18 cellular contexts compared by ENCODE assay signal in genomic region chr1:66168467-66168887, GRCh38.
DNase-seq lines count a peak whose midpoint lies in the region; ATAC-seq and TF ChIP-seq lines count a peak whose summit lies in the region.
"Had no signal": no experiment of that assay in that cellular context is flagged by ENCODE, and none has a peak within 500 bp of the region (broad histone marks: within the 10 kb centered on the region; RNA-seq: fewer than 3 reads in every experiment).

No MANE protein-coding gene starts in this region.

- WGBS in SK-N-SH (ENCODE audit: low lambda C conversion rate) = 70% methylated on average over 5 of the region's 5 CpGs

- no peak for TF ChIP-seq EP300 in SK-N-SH (IDR thresholded peaks at IDR 0.05; ENCODE audit: borderline replicate concordance in 1 of 2, low read depth in 1 of 2, low read length in 1 of 2)

- H3K27ac ChIP-seq in SK-N-SH (ENCODE audit: low read depth in 2 of 2, low read length in 1 of 2) (peak overlapping the region in 1 of 2 experiments; percentile 55; a peak in 1 of 4 replicates), cingulate gyrus (ENCODE audit: low read depth, low read length) (peak overlapping the region; percentile 48), temporal lobe (ENCODE audit: low read depth, low read length) (peak overlapping the region; percentile 60)
- H3K27ac ChIP-seq: left lung had no signal

- no peaks in the 10 kb centered on the region for H3K36me3 Mint-ChIP-seq in activated T-cell treated with anti-CD3 and anti-CD28 coated beads, Interleukin-2, amount 50 U/mL, for 4 hours (ENCODE audit: insufficient read depth)
- H3K36me3 Mint-ChIP-seq: activated naive CD8-positive, alpha-beta T cell treated with anti-CD3 and anti-CD28 coated beads for 36 hours; type B pancreatic cell had no signal

- H3K36me3 ChIP-seq in SK-N-SH (replicated peaks in 1 of 2; ENCODE audit: control insufficient read depth in 1 of 2, insufficient read depth in 2 of 2, low read length in 1 of 2) = no peaks in the 10 kb centered on the region
- H3K36me3 ChIP-seq: left lung had no signal

- DNase-seq in SK-N-SH (no peak), HS-27A (ENCODE audit: low read depth) (peak; percentile 15), NCI-H2196 (lab: John Stamatoyannopoulos, UW; ENCODE audit: unreplicated experiment) (no peak)
- no peak for DNase-seq in activated T-cell treated with anti-CD3 and anti-CD28 coated beads, Interleukin-2, amount 50 U/mL, for 4 hours
- DNase-seq: 8988T; activated CD8-positive, alpha-beta memory T cell treated with anti-CD3 and anti-CD28 coated beads, Interleukin-2, amount 50 U/mL, for 4 hours; activated naive CD8-positive, alpha-beta T cell treated with anti-CD3 and anti-CD28 coated beads for 36 hours; dermis blood vessel endothelial cell; left lung; NCI-H1105; NCI-H510A had no signal

- POLR2A ChIA-PET in SK-N-SH (lab: Yijun Ruan, JAX) = no interaction called here

- no peaks in the 10 kb centered on the region for H4K20me1 ChIP-seq in SK-N-SH (ENCODE audit: insufficient read depth)

- peaks cover 0 to 13% of the 10 kb centered on the region in 2 experiments; a peak in 2 of 4 replicates for H3K4me1 ChIP-seq in SK-N-SH (ENCODE audit: control insufficient read depth in 1 of 2, insufficient read depth in 2 of 2, low read depth in 1 of 2, low read length in 1 of 2)
- H3K4me1 ChIP-seq: left lung had no signal

- no peak; the same call in 1 of the 2 replicates for TF ChIP-seq RAD21 in SK-N-SH (IDR thresholded peaks at IDR 0.05; ENCODE audit: low read length)

- H3K4me1 Mint-ChIP-seq in activated T-cell treated with anti-CD3 and anti-CD28 coated beads, Interleukin-2, amount 50 U/mL, for 4 hours (ENCODE audit: low read depth) = peaks cover 11% of the 10 kb centered on the region

- H3F3A ChIP-seq in SK-N-SH (replicated peaks; ENCODE audit: insufficient read depth) = no peaks in the 10 kb centered on the region

- H3K27me3 Mint-ChIP-seq in activated T-cell treated with anti-CD3 and anti-CD28 coated beads, Interleukin-2, amount 50 U/mL, for 4 hours (ENCODE audit: low read depth) = peaks cover 13% of the 10 kb centered on the region
- H3K27me3 Mint-ChIP-seq: type B pancreatic cell had no signal

- no peak for TF ChIP-seq CTCF in SK-N-SH (IDR thresholded peaks at IDR 0.05)

- H3K9me3 ChIP-seq in SK-N-SH = no peaks in the 10 kb centered on the region
- H3K9me3 ChIP-seq: left lung had no signal

- ATAC-seq in SK-N-SH treated with all-trans-retinoic acid at 6 μM for 48 hours (peak; percentile 77), GM21619 (IDR thresholded peaks at IDR 0.05; ENCODE audit: unreplicated experiment) (no peak)
- no peak for ATAC-seq in activated T-cell treated with anti-CD3 and anti-CD28 coated beads, Interleukin-2, amount 50 U/mL, for 4 hours
- ATAC-seq: left lung, Right ventricle myocardium inferior had no signal

- H3K79me2 ChIP-seq in SK-N-SH (ENCODE audit: insufficient read depth) = no peaks in the 10 kb centered on the region

- H3K27me3 ChIP-seq in SK-N-SH (ENCODE audit: insufficient read depth) = no peaks in the 10 kb centered on the region
- H3K27me3 ChIP-seq: left lung had no signal

- H3K9me3 Mint-ChIP-seq in activated T-cell treated with anti-CD3 and anti-CD28 coated beads, Interleukin-2, amount 50 U/mL, for 4 hours = no peaks in the 10 kb centered on the region
- H3K9me3 Mint-ChIP-seq: activated naive CD8-positive, alpha-beta T cell treated with anti-CD3 and anti-CD28 coated beads for 36 hours; type B pancreatic cell had no signal

- H3K4me3 ChIP-seq in SK-N-SH (ENCODE audit: low read depth in 2 of 2, low read length in 1 of 2) = no peak overlapping the region
- H3K4me3 ChIP-seq: left lung, smooth muscle cell had no signal

- H3K9ac ChIP-seq in SK-N-SH = no peak overlapping the region

- H3K9me2 ChIP-seq in SK-N-SH = no peaks in the 10 kb centered on the region

- H3K4me3 Mint-ChIP-seq in activated T-cell treated with anti-CD3 and anti-CD28 coated beads, Interleukin-2, amount 50 U/mL, for 4 hours = no peak overlapping the region
- H3K4me3 Mint-ChIP-seq: activated naive CD8-positive, alpha-beta T cell treated with anti-CD3 and anti-CD28 coated beads for 36 hours; type B pancreatic cell had no signal

- H3K4me2 ChIP-seq in SK-N-SH = no peak overlapping the region
- H3K4me2 ChIP-seq: smooth muscle cell had no signal

- H2AFZ ChIP-seq in SK-N-SH (ENCODE audit: low read depth) = no peak overlapping the region

- CTCF ChIA-PET in SK-N-SH (lab: Yijun Ruan, JAX) = interaction anchor here (1.0 to 2.1 kb wide), 3 partner anchors 12 to 74 kb away, joined by 3 to 10 read pairs (median 3); no protein-coding TSS in a partner anchor

TF ChIP-seq in SK-N-SH treated with all-trans-retinoic acid at 6 μM for 48 hours, 23 proteins besides CTCF, POLR2A, EP300 and RAD21 (continues in another document):
- no peak for TF ChIP-seq TOX (CRISPR knock-in tag; IDR thresholded peaks at IDR 0.05; ENCODE audit: borderline replicate concordance)
- no peak for TF ChIP-seq ARNTL (CRISPR knock-in tag; IDR thresholded peaks at IDR 0.05; ENCODE audit: borderline replicate concordance, low read depth)
- no peak for TF ChIP-seq ZFP30 (CRISPR knock-in tag; IDR thresholded peaks at IDR 0.05)
- no peak for TF ChIP-seq CREB5 (CRISPR knock-in tag; IDR thresholded peaks at IDR 0.05; ENCODE audit: low read depth)
- TF ChIP-seq SNAI2 (CRISPR knock-in tag; IDR thresholded peaks at IDR 0.05) = no peak
- no peak for TF ChIP-seq RARB (CRISPR knock-in tag; IDR thresholded peaks at IDR 0.05)
- no peak for TF ChIP-seq CSDC2 (CRISPR knock-in tag; IDR thresholded peaks at IDR 0.05)
- TF ChIP-seq ZNF565 (CRISPR knock-in tag; conservative IDR thresholded peaks at IDR 0.05; ENCODE audit: low read depth) = no peak
- no peak for TF ChIP-seq ISL1 (CRISPR knock-in tag; IDR thresholded peaks at IDR 0.05)

TF ChIP-seq in SK-N-SH, 30 proteins besides CTCF, POLR2A, EP300 and RAD21:
- no peak for TF ChIP-seq MAX (IDR thresholded peaks at IDR 0.05; ENCODE audit: low read depth)
- no peak for TF ChIP-seq RXRA (IDR thresholded peaks at IDR 0.05; ENCODE audit: borderline replicate concordance, low read depth)
- TF ChIP-seq MEF2A (IDR thresholded peaks at IDR 0.05; ENCODE audit: borderline replicate concordance, low read depth) = no peak
- TF ChIP-seq FOXM1 (IDR thresholded peaks at IDR 0.05; ENCODE audit: low read depth) = no peak
- TF ChIP-seq USF1 (IDR thresholded peaks at IDR 0.05; ENCODE audit: borderline replicate concordance, low read depth) = no peak
- no peak for TF ChIP-seq USF2 (IDR thresholded peaks at IDR 0.05; ENCODE audit: borderline replicate concordance, low read depth, low read length)
- no peak for TF ChIP-seq FOXJ3 (CRISPR knock-in tag; IDR thresholded peaks at IDR 0.05)
- no peak for TF ChIP-seq IRF3 (IDR thresholded peaks at IDR 0.05; ENCODE audit: low read depth, low read length)
- no peak for TF ChIP-seq RFX5 (IDR thresholded peaks at IDR 0.05; ENCODE audit: low read length)
- TF ChIP-seq CHD2 (IDR thresholded peaks at IDR 0.05; ENCODE audit: low read length, partially characterized antibody) = no peak
- no peak for TF ChIP-seq GATA2 (CRISPR knock-in tag; IDR thresholded peaks at IDR 0.05)
- no peak for TF ChIP-seq POLR2AphosphoS5 (IDR thresholded peaks at IDR 0.05; ENCODE audit: low read depth, low read length)
- no peak for TF ChIP-seq MXI1 (IDR thresholded peaks at IDR 0.05; ENCODE audit: low read depth, low read length)
- no peak for TF ChIP-seq JUND (IDR thresholded peaks at IDR 0.05)
- TF ChIP-seq TCF12 (IDR thresholded peaks at IDR 0.05) = no peak
- no peak for TF ChIP-seq EZH2phosphoT487 (IDR thresholded peaks at IDR 0.05; ENCODE audit: borderline replicate concordance, low read depth)
- no peak for TF ChIP-seq YY1 (IDR thresholded peaks at IDR 0.05; ENCODE audit: low read depth)
